In the genomic region with DNA sequence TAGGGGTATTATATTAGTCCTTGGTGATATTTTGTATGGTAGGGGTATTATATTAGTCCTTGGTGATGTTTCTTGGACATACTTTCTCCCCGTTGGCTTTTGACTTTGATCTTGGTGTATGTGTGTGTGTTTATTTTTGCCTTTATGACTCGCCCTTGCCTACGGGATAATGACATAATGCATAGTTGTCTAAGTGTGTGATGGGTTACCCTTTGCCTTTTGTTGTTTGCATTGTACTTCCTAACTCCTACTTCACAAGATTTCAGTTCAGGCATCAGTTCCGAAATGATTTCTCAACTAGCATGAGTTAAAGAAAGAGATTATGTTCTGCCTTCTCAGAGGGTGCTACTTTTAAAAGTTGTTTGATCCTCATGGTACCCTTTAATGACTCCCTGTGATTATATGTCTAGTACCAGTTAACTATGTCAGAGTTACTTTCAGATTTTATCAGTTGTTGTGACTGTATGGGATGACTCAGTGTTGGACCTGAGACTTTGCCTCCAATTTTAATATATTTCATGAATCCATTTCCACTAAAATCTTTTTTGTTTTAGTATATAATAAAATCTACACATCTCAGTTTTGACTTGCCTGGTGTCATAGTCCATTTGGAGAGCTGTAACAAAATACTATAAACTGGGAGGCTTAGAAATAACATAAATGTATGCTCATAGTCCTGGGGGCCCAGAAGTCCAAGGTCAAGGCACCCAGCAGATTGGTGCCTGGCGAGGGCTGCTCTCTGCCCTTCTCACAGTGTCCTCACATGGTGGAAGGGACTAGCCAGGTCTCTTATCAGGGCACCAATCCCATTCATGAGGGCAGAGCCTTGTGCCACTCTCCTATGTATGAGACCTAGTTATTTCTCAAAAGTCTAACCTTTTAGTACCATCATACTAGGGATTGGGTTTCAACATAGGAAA, we compare ENCODE assay signal across 1 cellular context.
TF ChIP-seq lines count a peak whose summit lies in the region.

No MANE protein-coding gene starts in this region.

TF ChIP-seq in HepG2, 621 proteins besides CTCF, POLR2A, EP300 and RAD21 (continued from another document and continues in another):
- TF ChIP-seq, protein P1, sequence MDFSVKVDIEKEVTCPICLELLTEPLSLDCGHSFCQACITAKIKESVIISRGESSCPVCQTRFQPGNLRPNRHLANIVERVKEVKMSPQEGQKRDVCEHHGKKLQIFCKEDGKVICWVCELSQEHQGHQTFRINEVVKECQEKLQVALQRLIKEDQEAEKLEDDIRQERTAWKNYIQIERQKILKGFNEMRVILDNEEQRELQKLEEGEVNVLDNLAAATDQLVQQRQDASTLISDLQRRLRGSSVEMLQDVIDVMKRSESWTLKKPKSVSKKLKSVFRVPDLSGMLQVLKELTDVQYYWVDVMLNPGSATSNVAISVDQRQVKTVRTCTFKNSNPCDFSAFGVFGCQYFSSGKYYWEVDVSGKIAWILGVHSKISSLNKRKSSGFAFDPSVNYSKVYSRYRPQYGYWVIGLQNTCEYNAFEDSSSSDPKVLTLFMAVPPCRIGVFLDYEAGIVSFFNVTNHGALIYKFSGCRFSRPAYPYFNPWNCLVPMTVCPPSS (IDR thresholded peaks at IDR 0.05), result no peak
- TF ChIP-seq ZNF589 (CRISPR knock-in tag; conservative IDR thresholded peaks at IDR 0.05) (0 out of 2 replicates have a peak, but pooled peaks have one; percentile 39), HMG20A (CRISPR knock-in tag; IDR thresholded peaks at IDR 0.05; ENCODE audit: borderline replicate concordance) (peak; percentile 50; the same call in 1 of the 2 replicates), MYPOP (CRISPR knock-in tag; IDR thresholded peaks at IDR 0.05) (no peak), SP140L (CRISPR knock-in tag; IDR thresholded peaks at IDR 0.05; ENCODE audit: borderline replicate concordance) (no peak), MXD1 (CRISPR knock-in tag; IDR thresholded peaks at IDR 0.05) (no peak), TSC22D2 (CRISPR knock-in tag; IDR thresholded peaks at IDR 0.05; ENCODE audit: borderline replicate concordance) (no peak), ELF1 (CRISPR knock-in tag; IDR thresholded peaks at IDR 0.05) (no peak), ZNF354B (CRISPR knock-in tag; IDR thresholded peaks at IDR 0.05) (no peak), SIX4 (CRISPR knock-in tag; IDR thresholded peaks at IDR 0.05) (no peak), PHF20 (CRISPR knock-in tag; IDR thresholded peaks at IDR 0.05) (no peak), CC2D1A (CRISPR knock-in tag; IDR thresholded peaks at IDR 0.05) (no peak), ZNF503 (CRISPR knock-in tag; IDR thresholded peaks at IDR 0.05) (0 out of 2 replicates have a peak, but pooled peaks have one; percentile 46), RARA (CRISPR knock-in tag; IDR thresholded peaks at IDR 0.05) (peak; percentile 73), ZBTB7A (CRISPR knock-in tag; IDR thresholded peaks at IDR 0.05) (no peak), ZBTB38 (CRISPR knock-in tag; IDR thresholded peaks at IDR 0.05) (no peak), JUN (CRISPR knock-in tag; IDR thresholded peaks at IDR 0.05) (peak; percentile 69; the same call in 1 of the 2 replicates), RXRA (CRISPR knock-in tag; IDR thresholded peaks at IDR 0.05) (no peak; the same call in 1 of the 2 replicates), GMEB2 (CRISPR knock-in tag; IDR thresholded peaks at IDR 0.05; ENCODE audit: low read depth) (no peak), HDAC6 (IDR thresholded peaks at IDR 0.05; ENCODE audit: low read depth, low read length) (no peak), YEATS4 (CRISPR knock-in tag; IDR thresholded peaks at IDR 0.05; ENCODE audit: borderline replicate concordance) (no peak), ZFP36 (IDR thresholded peaks at IDR 0.05; ENCODE audit: borderline replicate concordance, low read depth, low read length, partially characterized antibody) (no peak), ZNF777 (CRISPR knock-in tag; IDR thresholded peaks at IDR 0.05) (no peak), ZNF710 (CRISPR knock-in tag; IDR thresholded peaks at IDR 0.05; ENCODE audit: borderline replicate concordance) (no peak), HOMEZ (CRISPR knock-in tag; IDR thresholded peaks at IDR 0.05; ENCODE audit: low read depth) (peak; percentile 84; the same call in 1 of the 2 replicates), HDAC2 (CRISPR knock-in tag; IDR thresholded peaks at IDR 0.05) (peak; percentile 47), RARG (CRISPR knock-in tag; IDR thresholded peaks at IDR 0.05; ENCODE audit: low read depth) (no peak)
- TF ChIP-seq, protein P2, sequence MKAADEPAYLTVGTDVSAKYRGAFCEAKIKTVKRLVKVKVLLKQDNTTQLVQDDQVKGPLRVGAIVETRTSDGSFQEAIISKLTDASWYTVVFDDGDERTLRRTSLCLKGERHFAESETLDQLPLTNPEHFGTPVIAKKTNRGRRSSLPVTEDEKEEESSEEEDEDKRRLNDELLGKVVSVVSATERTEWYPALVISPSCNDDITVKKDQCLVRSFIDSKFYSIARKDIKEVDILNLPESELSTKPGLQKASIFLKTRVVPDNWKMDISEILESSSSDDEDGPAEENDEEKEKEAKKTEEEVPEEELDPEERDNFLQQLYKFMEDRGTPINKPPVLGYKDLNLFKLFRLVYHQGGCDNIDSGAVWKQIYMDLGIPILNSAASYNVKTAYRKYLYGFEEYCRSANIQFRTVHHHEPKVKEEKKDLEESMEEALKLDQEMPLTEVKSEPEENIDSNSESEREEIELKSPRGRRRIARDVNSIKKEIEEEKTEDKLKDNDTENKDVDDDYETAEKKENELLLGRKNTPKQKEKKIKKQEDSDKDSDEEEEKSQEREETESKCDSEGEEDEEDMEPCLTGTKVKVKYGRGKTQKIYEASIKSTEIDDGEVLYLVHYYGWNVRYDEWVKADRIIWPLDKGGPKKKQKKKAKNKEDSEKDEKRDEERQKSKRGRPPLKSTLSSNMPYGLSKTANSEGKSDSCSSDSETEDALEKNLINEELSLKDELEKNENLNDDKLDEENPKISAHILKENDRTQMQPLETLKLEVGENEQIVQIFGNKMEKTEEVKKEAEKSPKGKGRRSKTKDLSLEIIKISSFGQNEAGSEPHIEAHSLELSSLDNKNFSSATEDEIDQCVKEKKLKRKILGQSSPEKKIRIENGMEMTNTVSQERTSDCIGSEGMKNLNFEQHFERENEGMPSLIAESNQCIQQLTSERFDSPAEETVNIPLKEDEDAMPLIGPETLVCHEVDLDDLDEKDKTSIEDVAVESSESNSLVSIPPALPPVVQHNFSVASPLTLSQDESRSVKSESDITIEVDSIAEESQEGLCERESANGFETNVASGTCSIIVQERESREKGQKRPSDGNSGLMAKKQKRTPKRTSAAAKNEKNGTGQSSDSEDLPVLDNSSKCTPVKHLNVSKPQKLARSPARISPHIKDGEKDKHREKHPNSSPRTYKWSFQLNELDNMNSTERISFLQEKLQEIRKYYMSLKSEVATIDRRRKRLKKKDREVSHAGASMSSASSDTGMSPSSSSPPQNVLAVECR (CRISPR knock-in tag; IDR thresholded peaks at IDR 0.05; ENCODE audit: borderline replicate concordance), result no peak
- TF ChIP-seq, protein P3, sequence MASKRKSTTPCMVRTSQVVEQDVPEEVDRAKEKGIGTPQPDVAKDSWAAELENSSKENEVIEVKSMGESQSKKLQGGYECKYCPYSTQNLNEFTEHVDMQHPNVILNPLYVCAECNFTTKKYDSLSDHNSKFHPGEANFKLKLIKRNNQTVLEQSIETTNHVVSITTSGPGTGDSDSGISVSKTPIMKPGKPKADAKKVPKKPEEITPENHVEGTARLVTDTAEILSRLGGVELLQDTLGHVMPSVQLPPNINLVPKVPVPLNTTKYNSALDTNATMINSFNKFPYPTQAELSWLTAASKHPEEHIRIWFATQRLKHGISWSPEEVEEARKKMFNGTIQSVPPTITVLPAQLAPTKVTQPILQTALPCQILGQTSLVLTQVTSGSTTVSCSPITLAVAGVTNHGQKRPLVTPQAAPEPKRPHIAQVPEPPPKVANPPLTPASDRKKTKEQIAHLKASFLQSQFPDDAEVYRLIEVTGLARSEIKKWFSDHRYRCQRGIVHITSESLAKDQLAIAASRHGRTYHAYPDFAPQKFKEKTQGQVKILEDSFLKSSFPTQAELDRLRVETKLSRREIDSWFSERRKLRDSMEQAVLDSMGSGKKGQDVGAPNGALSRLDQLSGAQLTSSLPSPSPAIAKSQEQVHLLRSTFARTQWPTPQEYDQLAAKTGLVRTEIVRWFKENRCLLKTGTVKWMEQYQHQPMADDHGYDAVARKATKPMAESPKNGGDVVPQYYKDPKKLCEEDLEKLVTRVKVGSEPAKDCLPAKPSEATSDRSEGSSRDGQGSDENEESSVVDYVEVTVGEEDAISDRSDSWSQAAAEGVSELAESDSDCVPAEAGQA (IDR thresholded peaks at IDR 0.05; ENCODE audit: low read depth), result no peak
- TF ChIP-seq, protein P3 (CRISPR knock-in tag; IDR thresholded peaks at IDR 0.05; ENCODE audit: borderline replicate concordance), result no peak
